8 cellular contexts compared by ENCODE assay signal in genomic region chr7:131111081-131111576, GRCh38.
DNase-seq lines count a peak whose midpoint lies in the region; ATAC-seq and TF ChIP-seq lines count a peak whose summit lies in the region.

No MANE protein-coding gene starts in this region.

- no peak for TF ChIP-seq RAD21 in SK-N-SH (IDR thresholded peaks at IDR 0.05; ENCODE audit: low read length)

- peaks cover 45% of the 10 kb centered on the region for H3K79me2 ChIP-seq in SK-N-SH (ENCODE audit: insufficient read depth)

- no peaks in the 10 kb centered on the region for H3K9me2 ChIP-seq in SK-N-SH

- peak overlapping the region; percentile 11; the same call in 1 of the 2 replicates for H2AFZ ChIP-seq in SK-N-SH (ENCODE audit: low read depth)

- H3K27ac ChIP-seq in CD4-positive, alpha-beta T cell (ENCODE audit: low read depth, low read length) = no peak overlapping the region
- H3K27ac ChIP-seq in SK-N-SH (ENCODE audit: low read depth in 2 of 2, low read length in 1 of 2) (peak overlapping the region; percentile 89 to 95), endodermal cell (ENCODE audit: low read depth, low read length) (no peak overlapping the region)

- 29% methylated on average over 6 of the region's 6 CpGs for WGBS in SK-N-SH (ENCODE audit: low lambda C conversion rate)
- 56 to 58% methylated on average over 4 to 6 of the region's 6 CpGs for WGBS in endodermal cell (ENCODE audit: insufficient coverage in 1 of 2, insufficient read length in 1 of 2), 2 experiments

- ATAC-seq in CD4-positive, alpha-beta T cell (ENCODE audit: poor library complexity) = peak; percentile 6
- no peak for ATAC-seq in HG02885 (IDR thresholded peaks at IDR 0.05; ENCODE audit: poor library complexity, unreplicated experiment)

- POLR2A ChIA-PET in CD4-positive, alpha-beta T cell (lab: Charles Lee) = interaction anchor here (0.6 to 5.2 kb wide), 7 partner anchors 54 to 217 kb away, joined by 4 to 36 read pairs (median 18); partner anchors contain the start of gene MKLN1
- POLR2A ChIA-PET in SK-N-SH (lab: Yijun Ruan, JAX) = no interaction called here

- no peaks in the 10 kb centered on the region for H3K9me3 Mint-ChIP-seq in CD4-positive, alpha-beta T cell
- no peaks in the 10 kb centered on the region for H3K9me3 Mint-ChIP-seq in HFFc6
- no peaks in the 10 kb centered on the region for H3K9me3 Mint-ChIP-seq in endodermal cell

- H3K27me3 ChIP-seq in CD4-positive, alpha-beta T cell (ENCODE audit: control insufficient read depth, insufficient read depth, low read length) = no peaks in the 10 kb centered on the region
- no peaks in the 10 kb centered on the region for H3K27me3 ChIP-seq in SK-N-SH (ENCODE audit: insufficient read depth)
- peaks cover 21% of the 10 kb centered on the region for H3K27me3 ChIP-seq in endodermal cell (ENCODE audit: control insufficient read depth, insufficient read depth, low read length, poor library complexity, severe bottlenecking)

- DNase-seq in CD4-positive, alpha-beta T cell = peak in 1 of 10 experiments; percentile 21
- DNase-seq in HFFc6 (peak; percentile 75), SK-N-SH (peak; percentile 34), endodermal cell (no peak), myocyte (ENCODE audit: low read depth) (peak; percentile 48), GOT3 (lab: John Stamatoyannopoulos, UW) (no peak), NCI-H1930 (lab: John Stamatoyannopoulos, UW) (no peak)

- H3K36me3 Mint-ChIP-seq in CD4-positive, alpha-beta T cell (ENCODE audit: low read depth) = peaks cover 28% of the 10 kb centered on the region
- H3K36me3 Mint-ChIP-seq in HFFc6 (ENCODE audit: low read depth) (peaks cover 42% of the 10 kb centered on the region), endodermal cell (ENCODE audit: low read depth) (no peaks in the 10 kb centered on the region)

- peaks cover 6% of the 10 kb centered on the region for H3K27me3 Mint-ChIP-seq in CD4-positive, alpha-beta T cell
- H3K27me3 Mint-ChIP-seq in HFFc6 (ENCODE audit: insufficient read depth) (peaks cover 10% of the 10 kb centered on the region), endodermal cell (ENCODE audit: insufficient read depth) (peaks cover 33% of the 10 kb centered on the region)

- peak overlapping the region; percentile 96 for H3K9ac ChIP-seq in SK-N-SH
- peak overlapping the region; percentile 7 for H3K9ac ChIP-seq in endodermal cell (ENCODE audit: extremely low read depth, low read length, poor library complexity, severe bottlenecking)

- H3K4me1 Mint-ChIP-seq in CD4-positive, alpha-beta T cell (ENCODE audit: low read depth) = peaks cover 44% of the 10 kb centered on the region
- H3K4me1 Mint-ChIP-seq in HFFc6 (ENCODE audit: low read depth) (peaks cover 47% of the 10 kb centered on the region), endodermal cell (peaks cover 25% of the 10 kb centered on the region)

- TF ChIP-seq EP300 in SK-N-SH (IDR thresholded peaks at IDR 0.05; ENCODE audit: borderline replicate concordance in 1 of 2, low read depth in 1 of 2, low read length in 1 of 2) = no peak

- CTCF ChIA-PET in CD4-positive, alpha-beta T cell (lab: Charles Lee) = interaction anchor here (1.0 to 1.1 kb wide), 2 partner anchors 42 to 129 kb away, joined by 3 read pairs; no protein-coding TSS in a partner anchor
- CTCF ChIA-PET in SK-N-SH (lab: Yijun Ruan, JAX) = interaction anchor here (1.3 to 2.1 kb wide), 2 partner anchors 15 to 71 kb away, joined by 3 to 5 read pairs; no protein-coding TSS in a partner anchor

- H3K4me3 Mint-ChIP-seq in CD4-positive, alpha-beta T cell = peak overlapping the region; percentile 77
- H3K4me3 Mint-ChIP-seq in HFFc6 = peak overlapping the region; percentile 96
- H3K4me3 Mint-ChIP-seq in endodermal cell = peak overlapping the region; percentile 77

- H3K4me1 ChIP-seq in SK-N-SH (ENCODE audit: control insufficient read depth in 1 of 2, insufficient read depth in 2 of 2, low read depth in 1 of 2, low read length in 1 of 2) (peaks cover 0 to 31% of the 10 kb centered on the region in 2 experiments; a peak in 2 of 4 replicates), endodermal cell (ENCODE audit: control insufficient read depth, insufficient read depth, low read length) (peaks cover 4% of the 10 kb centered on the region)

- peak overlapping the region; percentile 95 for H3K4me2 ChIP-seq in SK-N-SH

- H3K4me3 ChIP-seq in SK-N-SH (ENCODE audit: low read depth in 2 of 2, low read length in 1 of 2) (peak overlapping the region; percentile 85 to 93; a peak in 3 of 4 replicates), endodermal cell (ENCODE audit: low read length) (peak overlapping the region; percentile 77)

- no peaks in the 10 kb centered on the region for H4K20me1 ChIP-seq in SK-N-SH (ENCODE audit: insufficient read depth)

- H3K9me3 ChIP-seq in CD4-positive, alpha-beta T cell (ENCODE audit: control insufficient read depth, low read length) = no peaks in the 10 kb centered on the region
- H3K9me3 ChIP-seq in SK-N-SH (no peaks in the 10 kb centered on the region), endodermal cell (ENCODE audit: control insufficient read depth, low read length) (no peaks in the 10 kb centered on the region)

- intact Hi-C loops in CD4-positive, alpha-beta T cell (cut with DNase I, micrococcal nuclease) = loop anchor here in 1 of 2 experiments (5.0 kb wide), 1 partner anchor 126 kb away; no protein-coding TSS in a partner anchor

- TF ChIP-seq CTCF in CD4-positive, alpha-beta T cell (IDR thresholded peaks at IDR 0.05) = no peak
- TF ChIP-seq CTCF in HFFc6 (IDR thresholded peaks at IDR 0.05) (no peak), SK-N-SH (IDR thresholded peaks at IDR 0.05) (no peak), endodermal cell (conservative IDR thresholded peaks at IDR 0.05) (no peak)

- H3K36me3 ChIP-seq in SK-N-SH (replicated peaks in 1 of 2; ENCODE audit: control insufficient read depth in 1 of 2, insufficient read depth in 2 of 2, low read length in 1 of 2) (no peaks in the 10 kb centered on the region), endodermal cell (ENCODE audit: control insufficient read depth, insufficient read depth, low read length) (no peaks in the 10 kb centered on the region)

- peak overlapping the region; percentile 76 for H3K27ac Mint-ChIP-seq in CD4-positive, alpha-beta T cell
- peak overlapping the region; percentile 98 for H3K27ac Mint-ChIP-seq in HFFc6
- H3K27ac Mint-ChIP-seq in endodermal cell = no peak overlapping the region

- H3F3A ChIP-seq in SK-N-SH (replicated peaks; ENCODE audit: insufficient read depth) = peaks cover 13% of the 10 kb centered on the region

TF ChIP-seq in SK-N-SH, 30 proteins besides CTCF, POLR2A, EP300 and RAD21 (continues in another document):
- TF ChIP-seq POLR2AphosphoS5 (IDR thresholded peaks at IDR 0.05; ENCODE audit: low read depth, low read length) (no peak), YY1 (IDR thresholded peaks at IDR 0.05; ENCODE audit: low read depth) (no peak), GABPA (IDR thresholded peaks at IDR 0.05; ENCODE audit: low read depth) (peak; percentile 32; the same call in 1 of the 2 replicates), MXI1 (IDR thresholded peaks at IDR 0.05; ENCODE audit: low read depth, low read length) (0 out of 2 replicates have a peak, but pooled peaks have one; percentile 14), TEAD4 (IDR thresholded peaks at IDR 0.05; ENCODE audit: borderline replicate concordance, insufficient read depth) (no peak), FOXJ3 (CRISPR knock-in tag; IDR thresholded peaks at IDR 0.05) (no peak), SMC3 (IDR thresholded peaks at IDR 0.05; ENCODE audit: low read depth, low read length) (no peak), NRF1 (IDR thresholded peaks at IDR 0.05; ENCODE audit: low read depth, low read length) (no peak), GATA2 (CRISPR knock-in tag; IDR thresholded peaks at IDR 0.05) (no peak), ELF1 (IDR thresholded peaks at IDR 0.05) (peak; percentile 67), USF1 (IDR thresholded peaks at IDR 0.05; ENCODE audit: borderline replicate concordance, low read depth) (no peak), EZH2phosphoT487 (IDR thresholded peaks at IDR 0.05; ENCODE audit: borderline replicate concordance, low read depth) (no peak), MAX (IDR thresholded peaks at IDR 0.05; ENCODE audit: low read depth) (no peak), JUND (IDR thresholded peaks at IDR 0.05) (no peak), FOSL2 (IDR thresholded peaks at IDR 0.05; ENCODE audit: borderline replicate concordance, low read depth) (no peak), FOXM1 (IDR thresholded peaks at IDR 0.05; ENCODE audit: low read depth) (no peak), TCF12 (IDR thresholded peaks at IDR 0.05) (no peak), MEF2A (IDR thresholded peaks at IDR 0.05; ENCODE audit: borderline replicate concordance, low read depth) (no peak), RCOR1 (IDR thresholded peaks at IDR 0.05; ENCODE audit: low read length) (no peak), IRF3 (IDR thresholded peaks at IDR 0.05; ENCODE audit: low read depth, low read length) (no peak)

Comparison
In these comparisons a context has a peak if more than half of its experiments do, and no peak if none do; other contexts are left out.
1. DNase-seq: peak in HFFc6 (single experiment), SK-N-SH (single experiment) and myocyte (single experiment); none in endodermal cell (single experiment), GOT3 (single experiment) and NCI-H1930 (0 of 2).
2. H3K27ac ChIP-seq: peak in SK-N-SH (2 of 2); none in CD4-positive, alpha-beta T cell (single experiment) and endodermal cell (single experiment).
3. Peak in every context shown above with its lines, with median percentiles within 50 percentile points of each other: H3K4me3 Mint-ChIP-seq.